Comparison of ENCODE assay signal across 10 cellular contexts in genomic region chr12:3216726-3217682, GRCh38.
A peak's percentile ranks its signal among the peaks of the same experiment; 100 is the strongest.
DNase-seq lines count a peak whose midpoint lies in the region; ATAC-seq and TF ChIP-seq lines count a peak whose summit lies in the region.
"Had no signal": no experiment of that assay in that cellular context is flagged by ENCODE, and none has a peak within 500 bp of the region (broad histone marks: within the 10 kb centered on the region; RNA-seq: fewer than 3 reads in every experiment).

No MANE protein-coding gene starts in this region.

- H3K36me3 ChIP-seq in fibroblast of lung (ENCODE audit: control insufficient read depth, insufficient read depth, low read length) = no peaks in the 10 kb centered on the region
- H3K36me3 ChIP-seq in psoas muscle (ENCODE audit: insufficient read depth in 1 of 2, low read depth in 1 of 2) = peaks cover 0 to 3% of the 10 kb centered on the region in 2 donors

- H4K20me1 ChIP-seq in fibroblast of lung (ENCODE audit: control insufficient read depth, extremely low read depth, insufficient read depth, low read length) = no peaks in the 10 kb centered on the region

- no peaks in the 10 kb centered on the region for H3K79me2 ChIP-seq in fibroblast of lung (ENCODE audit: control insufficient read depth, insufficient read depth, low read length)

- H3K9ac ChIP-seq in fibroblast of lung (ENCODE audit: insufficient read depth, low read length) = no peak overlapping the region

- ATAC-seq in SK-N-SH treated with all-trans-retinoic acid at 6 μM for 48 hours = peak; percentile 32
- ATAC-seq in psoas muscle = peak; percentile 25 to 66 (median 58)
- no peak for ATAC-seq in GM18498 (IDR thresholded peaks at IDR 0.05; ENCODE audit: unreplicated experiment)
- ATAC-seq in GM21526 (IDR thresholded peaks at IDR 0.05; ENCODE audit: low FRiP score, unreplicated experiment) = no peak
- ATAC-seq: activated CD8-positive, alpha-beta T cell treated with anti-CD3 and anti-CD28 coated beads, Interleukin-2, amount 10 ng/mL, durations not matched to agents 7 days and 5 days had no signal

- H2AFZ ChIP-seq in fibroblast of lung (ENCODE audit: low read length) = no peak overlapping the region

- intact Hi-C loops in psoas muscle (cut with DNase I) = no loop called here

- no peak overlapping the region for H3K4me2 ChIP-seq in fibroblast of lung (ENCODE audit: extremely low read depth, insufficient read depth, low read length)

- H3K4me1 ChIP-seq in fibroblast of lung (ENCODE audit: control insufficient read depth, extremely low read depth, insufficient read depth, low read length) (peaks cover 15% of the 10 kb centered on the region), psoas muscle (peaks cover 15% of the 10 kb centered on the region)

- H3K27me3 ChIP-seq in fibroblast of lung (ENCODE audit: control insufficient read depth, insufficient read depth, low read length) (no peaks in the 10 kb centered on the region), psoas muscle (ENCODE audit: insufficient read depth in 3 of 3, low read length in 2 of 3) (no peaks in the 10 kb centered on the region)

- H3K27ac ChIP-seq in fibroblast of lung (ENCODE audit: insufficient read depth, low read length) = peak overlapping the region; percentile 4
- peak overlapping the region; percentile 66 for H3K27ac ChIP-seq in psoas muscle

- TF ChIP-seq CTCF in fibroblast of lung (conservative IDR thresholded peaks at IDR 0.05 in 1 of 2, IDR thresholded peaks at IDR 0.05 in 1 of 2; ENCODE audit: low read depth in 1 of 2, low read length in 2 of 2) (no peak), psoas muscle (IDR thresholded peaks at IDR 0.05) (no peak)

- 76 to 80% (median 80%) methylated on average over 12 of the region's 12 CpGs for WGBS in psoas muscle, 3 donors

- H3K9me3 ChIP-seq in fibroblast of lung (ENCODE audit: control insufficient read depth, insufficient read depth, low read depth, low read length) (no peaks in the 10 kb centered on the region), psoas muscle (no peaks in the 10 kb centered on the region)

- H3K4me3 ChIP-seq in fibroblast of lung (replicated peaks in 1 of 4; ENCODE audit: control extremely low read depth in 1 of 4, insufficient read depth in 1 of 4, low read depth in 3 of 4, low read length in 4 of 4) (no peak overlapping the region), psoas muscle (no peak overlapping the region)

- DNase-seq in EL = peak; percentile 83
- peak; percentile 65 to 80 for DNase-seq in fibroblast of lung (ENCODE audit: low read depth in 2 of 2)
- DNase-seq in psoas muscle = no peak
- DNase-seq in pons (ENCODE audit: low spot score) = no peak
- DNase-seq in HuH-7.5 (ENCODE audit: low spot score) = no peak
- DNase-seq: activated CD8-positive, alpha-beta T cell treated with anti-CD3 and anti-CD28 coated beads, Interleukin-2, amount 10 ng/mL, durations not matched to agents 7 days and 5 days; MV-4-11 had no signal

TF ChIP-seq in SK-N-SH treated with all-trans-retinoic acid at 6 μM for 48 hours, 23 proteins besides CTCF, POLR2A, EP300 and RAD21:
- TF ChIP-seq, protein P1, sequence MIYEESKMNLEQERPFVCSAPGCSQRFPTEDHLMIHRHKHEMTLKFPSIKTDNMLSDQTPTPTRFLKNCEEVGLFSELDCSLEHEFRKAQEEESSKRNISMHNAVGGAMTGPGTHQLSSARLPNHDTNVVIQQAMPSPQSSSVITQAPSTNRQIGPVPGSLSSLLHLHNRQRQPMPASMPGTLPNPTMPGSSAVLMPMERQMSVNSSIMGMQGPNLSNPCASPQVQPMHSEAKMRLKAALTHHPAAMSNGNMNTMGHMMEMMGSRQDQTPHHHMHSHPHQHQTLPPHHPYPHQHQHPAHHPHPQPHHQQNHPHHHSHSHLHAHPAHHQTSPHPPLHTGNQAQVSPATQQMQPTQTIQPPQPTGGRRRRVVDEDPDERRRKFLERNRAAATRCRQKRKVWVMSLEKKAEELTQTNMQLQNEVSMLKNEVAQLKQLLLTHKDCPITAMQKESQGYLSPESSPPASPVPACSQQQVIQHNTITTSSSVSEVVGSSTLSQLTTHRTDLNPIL (CRISPR knock-in tag; IDR thresholded peaks at IDR 0.05; ENCODE audit: low read depth) = no peak
- TF ChIP-seq, protein P2, sequence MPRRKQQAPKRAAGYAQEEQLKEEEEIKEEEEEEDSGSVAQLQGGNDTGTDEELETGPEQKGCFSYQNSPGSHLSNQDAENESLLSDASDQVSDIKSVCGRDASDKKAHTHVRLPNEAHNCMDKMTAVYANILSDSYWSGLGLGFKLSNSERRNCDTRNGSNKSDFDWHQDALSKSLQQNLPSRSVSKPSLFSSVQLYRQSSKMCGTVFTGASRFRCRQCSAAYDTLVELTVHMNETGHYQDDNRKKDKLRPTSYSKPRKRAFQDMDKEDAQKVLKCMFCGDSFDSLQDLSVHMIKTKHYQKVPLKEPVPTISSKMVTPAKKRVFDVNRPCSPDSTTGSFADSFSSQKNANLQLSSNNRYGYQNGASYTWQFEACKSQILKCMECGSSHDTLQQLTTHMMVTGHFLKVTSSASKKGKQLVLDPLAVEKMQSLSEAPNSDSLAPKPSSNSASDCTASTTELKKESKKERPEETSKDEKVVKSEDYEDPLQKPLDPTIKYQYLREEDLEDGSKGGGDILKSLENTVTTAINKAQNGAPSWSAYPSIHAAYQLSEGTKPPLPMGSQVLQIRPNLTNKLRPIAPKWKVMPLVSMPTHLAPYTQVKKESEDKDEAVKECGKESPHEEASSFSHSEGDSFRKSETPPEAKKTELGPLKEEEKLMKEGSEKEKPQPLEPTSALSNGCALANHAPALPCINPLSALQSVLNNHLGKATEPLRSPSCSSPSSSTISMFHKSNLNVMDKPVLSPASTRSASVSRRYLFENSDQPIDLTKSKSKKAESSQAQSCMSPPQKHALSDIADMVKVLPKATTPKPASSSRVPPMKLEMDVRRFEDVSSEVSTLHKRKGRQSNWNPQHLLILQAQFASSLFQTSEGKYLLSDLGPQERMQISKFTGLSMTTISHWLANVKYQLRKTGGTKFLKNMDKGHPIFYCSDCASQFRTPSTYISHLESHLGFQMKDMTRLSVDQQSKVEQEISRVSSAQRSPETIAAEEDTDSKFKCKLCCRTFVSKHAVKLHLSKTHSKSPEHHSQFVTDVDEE (CRISPR knock-in tag; IDR thresholded peaks at IDR 0.05) = no peak
- TF ChIP-seq BACH2 (CRISPR knock-in tag; IDR thresholded peaks at IDR 0.05; ENCODE audit: borderline replicate concordance) = no peak
- no peak for TF ChIP-seq ZFP3 (CRISPR knock-in tag; IDR thresholded peaks at IDR 0.05)
- TF ChIP-seq PATZ1 (CRISPR knock-in tag; IDR thresholded peaks at IDR 0.05; ENCODE audit: borderline replicate concordance) = no peak
- no peak for TF ChIP-seq ZC3H10 (CRISPR knock-in tag; IDR thresholded peaks at IDR 0.05)
- TF ChIP-seq, protein P3, sequence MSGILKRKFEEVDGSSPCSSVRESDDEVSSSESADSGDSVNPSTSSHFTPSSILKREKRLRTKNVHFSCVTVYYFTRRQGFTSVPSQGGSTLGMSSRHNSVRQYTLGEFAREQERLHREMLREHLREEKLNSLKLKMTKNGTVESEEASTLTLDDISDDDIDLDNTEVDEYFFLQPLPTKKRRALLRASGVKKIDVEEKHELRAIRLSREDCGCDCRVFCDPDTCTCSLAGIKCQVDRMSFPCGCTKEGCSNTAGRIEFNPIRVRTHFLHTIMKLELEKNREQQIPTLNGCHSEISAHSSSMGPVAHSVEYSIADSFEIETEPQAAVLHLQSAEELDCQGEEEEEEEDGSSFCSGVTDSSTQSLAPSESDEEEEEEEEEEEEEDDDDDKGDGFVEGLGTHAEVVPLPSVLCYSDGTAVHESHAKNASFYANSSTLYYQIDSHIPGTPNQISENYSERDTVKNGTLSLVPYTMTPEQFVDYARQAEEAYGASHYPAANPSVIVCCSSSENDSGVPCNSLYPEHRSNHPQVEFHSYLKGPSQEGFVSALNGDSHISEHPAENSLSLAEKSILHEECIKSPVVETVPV (CRISPR knock-in tag; IDR thresholded peaks at IDR 0.05) = no peak
- TF ChIP-seq ESRRG (CRISPR knock-in tag; IDR thresholded peaks at IDR 0.05) = no peak
- TF ChIP-seq ISL1 (CRISPR knock-in tag; IDR thresholded peaks at IDR 0.05) = no peak
- no peak for TF ChIP-seq TOX (CRISPR knock-in tag; IDR thresholded peaks at IDR 0.05; ENCODE audit: borderline replicate concordance)
- no peak for TF ChIP-seq GLIS3 (CRISPR knock-in tag; IDR thresholded peaks at IDR 0.05)
- TF ChIP-seq SNAI2 (CRISPR knock-in tag; IDR thresholded peaks at IDR 0.05) = no peak
- TF ChIP-seq RARB (CRISPR knock-in tag; IDR thresholded peaks at IDR 0.05) = no peak
- TF ChIP-seq CSDC2 (CRISPR knock-in tag; IDR thresholded peaks at IDR 0.05) = no peak

Comparison
In these comparisons a context has a peak if more than half of its experiments do, and no peak if none do; other contexts are left out.
1. DNase-seq: peak in EL (single experiment) and fibroblast of lung (2 of 2); none in psoas muscle (0 of 2), pons (single experiment) and HuH-7.5 (single experiment).
2. ATAC-seq: peak in SK-N-SH treated with all-trans-retinoic acid at 6 μM for 48 hours (single experiment) and psoas muscle (4 of 4); none in GM18498 (single experiment) and GM21526 (single experiment).